ENCODE assay signal across 11 cellular contexts in the genomic region with DNA sequence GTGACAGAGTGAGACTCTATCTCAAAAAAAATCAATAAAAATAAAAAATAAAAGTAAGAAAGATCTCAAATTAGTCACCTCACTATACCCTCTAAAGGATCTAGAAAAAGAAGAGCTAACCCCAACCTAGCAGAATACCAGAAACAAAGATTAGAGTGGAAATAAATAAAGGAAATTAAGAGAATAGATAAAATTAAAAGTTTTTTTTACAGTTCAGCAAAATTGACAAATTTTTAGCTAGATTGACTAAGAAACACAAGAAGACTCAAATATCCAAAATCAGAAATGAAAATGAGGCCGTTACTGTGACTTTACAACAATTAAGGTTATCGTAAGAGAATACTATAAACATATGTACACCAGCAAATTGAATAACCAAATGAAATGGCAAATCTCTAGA.
"Had no signal": no experiment of that assay in that cellular context is flagged by ENCODE, and none has a peak within 500 bp of the region (broad histone marks: within the 10 kb centered on the region; RNA-seq: fewer than 3 reads in every experiment).

No MANE protein-coding gene starts in this region.

- ATAC-seq: GM23338, HCT116 had no signal

- FAIRE-seq: H1, H54 had no signal

- H3K36me3 ChIP-seq: HAP-1 had no signal

- DNase-seq: GM23248, GOT3, H7, H9, HCEC 1CT, HFFc6 had no signal

- H3K9ac ChIP-seq: GM23248 had no signal

- H3K4me2 ChIP-seq: GM23338 had no signal

- H3K27ac ChIP-seq: GM23248 had no signal

- H2AFZ ChIP-seq: GM23248, GM23338 had no signal

- H3K4me3 ChIP-seq: GM23248, GM23338, HAP-1 had no signal
